ENCODE assay signal across 1 cellular context in genomic region chr17:50693041-50693682, GRCh38.
TF ChIP-seq lines count a peak whose summit lies in the region.

No MANE protein-coding gene starts in this region.

TF ChIP-seq in HepG2, 621 proteins besides CTCF, POLR2A, EP300 and RAD21 (continued from another document and continues in another):
- no peak for TF ChIP-seq ZBTB44 (CRISPR knock-in tag; IDR thresholded peaks at IDR 0.05)
- TF ChIP-seq WIZ (CRISPR knock-in tag; IDR thresholded peaks at IDR 0.05) = no peak
- no peak for TF ChIP-seq RXRA (CRISPR knock-in tag; IDR thresholded peaks at IDR 0.05)
- TF ChIP-seq ZHX2 (IDR thresholded peaks at IDR 0.05; ENCODE audit: low read depth) = no peak
- 0 out of 2 replicates have a peak, but pooled peaks have one; percentile 44 for TF ChIP-seq ZHX2 (CRISPR knock-in tag; IDR thresholded peaks at IDR 0.05; ENCODE audit: borderline replicate concordance)
- no peak for TF ChIP-seq ZC3H4 (CRISPR knock-in tag; IDR thresholded peaks at IDR 0.05; ENCODE audit: borderline replicate concordance)
- TF ChIP-seq SSRP1 (CRISPR knock-in tag; IDR thresholded peaks at IDR 0.05) = no peak
- TF ChIP-seq DMTF1 (CRISPR knock-in tag; IDR thresholded peaks at IDR 0.05) = no peak
- TF ChIP-seq ZNF430 (CRISPR knock-in tag; IDR thresholded peaks at IDR 0.05) = no peak
- TF ChIP-seq FOXC1 (CRISPR knock-in tag; IDR thresholded peaks at IDR 0.05; ENCODE audit: borderline replicate concordance) = no peak
- TF ChIP-seq ZBTB3 (CRISPR knock-in tag; IDR thresholded peaks at IDR 0.05; ENCODE audit: borderline replicate concordance, low read depth) = no peak
- TF ChIP-seq FOXK1 (CRISPR knock-in tag; IDR thresholded peaks at IDR 0.05; ENCODE audit: borderline replicate concordance, low read depth) = 0 out of 2 replicates have a peak, but pooled peaks have one; percentile 20
- no peak for TF ChIP-seq ZNF512 (CRISPR knock-in tag; IDR thresholded peaks at IDR 0.05)
- no peak for TF ChIP-seq MED13 (CRISPR knock-in tag; IDR thresholded peaks at IDR 0.05)
- no peak for TF ChIP-seq ADNP (CRISPR knock-in tag; IDR thresholded peaks at IDR 0.05)
- TF ChIP-seq DRAP1 (CRISPR knock-in tag; IDR thresholded peaks at IDR 0.05) = peak; percentile 39; the same call in 1 of the 2 replicates
- TF ChIP-seq ZNF407 (CRISPR knock-in tag; IDR thresholded peaks at IDR 0.05; ENCODE audit: not compliant biosample characterization) = no peak
- TF ChIP-seq PBX3 (CRISPR knock-in tag; IDR thresholded peaks at IDR 0.05; ENCODE audit: borderline replicate concordance) = no peak
- TF ChIP-seq U2AF1 (optimal IDR thresholded peaks at IDR 0.05; ENCODE audit: low read depth, low read length) = no peak
- TF ChIP-seq ZNF788 (CRISPR knock-in tag; IDR thresholded peaks at IDR 0.05; ENCODE audit: borderline replicate concordance) = no peak
- peak; percentile 59; the same call in 1 of the 2 replicates for TF ChIP-seq HDAC2 (CRISPR knock-in tag; IDR thresholded peaks at IDR 0.05)
- no peak for TF ChIP-seq ZNF878 (CRISPR knock-in tag; IDR thresholded peaks at IDR 0.05)
- no peak for TF ChIP-seq FLYWCH1 (CRISPR knock-in tag; IDR thresholded peaks at IDR 0.05)
- peak; percentile 16; the same call in 1 of the 2 replicates for TF ChIP-seq PRDM15 (CRISPR knock-in tag; IDR thresholded peaks at IDR 0.05)
- TF ChIP-seq IKZF5 (CRISPR knock-in tag; IDR thresholded peaks at IDR 0.05) = no peak; the same call in 1 of the 2 replicates
